ENCODE assay signal across 8 cellular contexts in genomic region chr9:76810377-76810957, GRCh38. TPM values are rescaled to one million over a fixed set of nuclear protein-coding genes. Genes with fewer than 3 reads are reported as not detected.
A peak's percentile ranks its signal among the peaks of the same experiment; 100 is the strongest.
DNase-seq lines count a peak whose midpoint lies in the region; ATAC-seq and TF ChIP-seq lines count a peak whose summit lies in the region.

No MANE protein-coding gene starts in this region.

- no peaks in the 10 kb centered on the region for H3K9me3 ChIP-seq in heart left ventricle

- no peaks in the 10 kb centered on the region for H3K36me3 Mint-ChIP-seq in activated CD4-positive, alpha-beta memory T cell treated with anti-CD3 and anti-CD28 coated beads, Interleukin-2, amount 10 ng/mL, durations not matched to agents 7 days and 5 days (ENCODE audit: low read depth)

- intact Hi-C loops in heart left ventricle (cut with DNase I) = loop anchor here in 9 of 10 donors (1.0 to 10.0 kb wide), 9 partner anchors 177 to 342 kb away; no protein-coding TSS in a partner anchor

- peak; percentile 54 for DNase-seq in ACHN
- DNase-seq in GM10266 (ENCODE audit: extremely low spot score) = peak; percentile 29
- DNase-seq in NCI-H2081 (lab: John Stamatoyannopoulos, UW) = peak; percentile 58 to 62
- peak; percentile 23 for DNase-seq in activated CD4-positive, alpha-beta memory T cell treated with anti-CD3 and anti-CD28 coated beads, Interleukin-2, amount 10 ng/mL, durations not matched to agents 7 days and 5 days
- no peak for DNase-seq in heart left ventricle
- DNase-seq in retinal pigment epithelial cell (ENCODE audit: low read depth) = no peak

- no peaks in the 10 kb centered on the region for H3K4me1 ChIP-seq in heart left ventricle

- WGBS in heart left ventricle, 4 donors = 14 to 38% (median 29%) methylated on average over 2 of the region's 2 CpGs

- no peak for TF ChIP-seq POLR2A in heart left ventricle (IDR thresholded peaks at IDR 0.05)

- CTCF ChIA-PET in activated CD4-positive, alpha-beta memory T cell treated with anti-CD3 and anti-CD28 coated beads, Interleukin-2, amount 10 ng/mL, durations not matched to agents 7 days and 5 days (lab: Charles Lee) = interaction anchor here (0.5 to 2.0 kb wide), 4 partner anchors 102 to 341 kb away, joined by 3 to 9 read pairs (median 4); no protein-coding TSS in a partner anchor

- ATAC-seq in HG02759 (IDR thresholded peaks at IDR 0.05; ENCODE audit: unreplicated experiment) = peak; percentile 75
- ATAC-seq in heart left ventricle = peak in 3 of 4 donors; percentile 57 to 82 (median 66)
- ATAC-seq in HG03095 (IDR thresholded peaks at IDR 0.05; ENCODE audit: unreplicated experiment) = no peak

- in situ Hi-C loops in ACHN (cut with HindIII; ENCODE audit: low pct_ligation_motif_present, low pct_unique_long_range_greater_than_20kb, low sequenced_read_pairs) = loop anchor here (25.0 kb wide), 1 partner anchor 177 kb away; no protein-coding TSS in a partner anchor

- H3K4me3 ChIP-seq in heart left ventricle = no peak overlapping the region
- H3K4me3 ChIP-seq in retinal pigment epithelial cell (ENCODE audit: low read length) = no peak overlapping the region

- peak overlapping the region in 1 of 12 donors; percentile 17 for H3K27ac ChIP-seq in heart left ventricle

- no peaks in the 10 kb centered on the region for H3K4me1 Mint-ChIP-seq in activated CD4-positive, alpha-beta memory T cell treated with anti-CD3 and anti-CD28 coated beads, Interleukin-2, amount 10 ng/mL, durations not matched to agents 7 days and 5 days

- H3K4me3 Mint-ChIP-seq in activated CD4-positive, alpha-beta memory T cell treated with anti-CD3 and anti-CD28 coated beads, Interleukin-2, amount 10 ng/mL, durations not matched to agents 7 days and 5 days = no peak overlapping the region

- peaks cover 0 to 17% (median 0%) of the 10 kb centered on the region in 9 donors for H3K27me3 ChIP-seq in heart left ventricle

- peaks cover 10% of the 10 kb centered on the region for H3K27me3 Mint-ChIP-seq in activated CD4-positive, alpha-beta memory T cell treated with anti-CD3 and anti-CD28 coated beads, Interleukin-2, amount 10 ng/mL, durations not matched to agents 7 days and 5 days

- POLR2A ChIA-PET in activated CD4-positive, alpha-beta memory T cell treated with anti-CD3 and anti-CD28 coated beads, Interleukin-2, amount 10 ng/mL, durations not matched to agents 7 days and 5 days (lab: Charles Lee) = no interaction called here

- no peaks in the 10 kb centered on the region for H3K9me3 Mint-ChIP-seq in activated CD4-positive, alpha-beta memory T cell treated with anti-CD3 and anti-CD28 coated beads, Interleukin-2, amount 10 ng/mL, durations not matched to agents 7 days and 5 days

- peak; percentile 72 for TF ChIP-seq CTCF in GM10266 (IDR thresholded peaks at IDR 0.05; ENCODE audit: control insufficient read depth, insufficient read depth, low read depth, missing control alignments)
- TF ChIP-seq CTCF in heart left ventricle (IDR thresholded peaks at IDR 0.05) = peak; percentile 43 to 79 (median 68)
- peak; percentile 86 for TF ChIP-seq CTCF in retinal pigment epithelial cell (conservative IDR thresholded peaks at IDR 0.05; ENCODE audit: low read depth, low read length)

- H3K36me3 ChIP-seq in heart left ventricle = no peaks in the 10 kb centered on the region

- H3K27ac Mint-ChIP-seq in activated CD4-positive, alpha-beta memory T cell treated with anti-CD3 and anti-CD28 coated beads, Interleukin-2, amount 10 ng/mL, durations not matched to agents 7 days and 5 days = no peak overlapping the region

RNA-seq across cellular contexts. Expression of gene PCA3, which starts 46.2 kb away (rescaled TPM):
- total RNA-seq in activated CD4-positive, alpha-beta memory T cell treated with anti-CD3 and anti-CD28 coated beads, Interleukin-2, amount 10 ng/mL, durations not matched to agents 7 days and 5 days = not detected
- total RNA-seq in heart left ventricle = not detected
- not detected for polyA plus RNA-seq in heart left ventricle

Comparison
In these comparisons a context has a peak if more than half of its experiments do, and no peak if none do; other contexts are left out.
1. DNase-seq: peak in ACHN (single experiment), GM10266 (single experiment), NCI-H2081 (2 of 2) and activated CD4-positive, alpha-beta memory T cell treated with anti-CD3 and anti-CD28 coated beads, Interleukin-2, amount 10 ng/mL, durations not matched to agents 7 days and 5 days (single experiment); none in heart left ventricle (0 of 5) and retinal pigment epithelial cell (single experiment).
2. Peak in every context shown above with its lines, with median percentiles within 50 percentile points of each other: CTCF ChIP-seq.